In the genomic region with DNA sequence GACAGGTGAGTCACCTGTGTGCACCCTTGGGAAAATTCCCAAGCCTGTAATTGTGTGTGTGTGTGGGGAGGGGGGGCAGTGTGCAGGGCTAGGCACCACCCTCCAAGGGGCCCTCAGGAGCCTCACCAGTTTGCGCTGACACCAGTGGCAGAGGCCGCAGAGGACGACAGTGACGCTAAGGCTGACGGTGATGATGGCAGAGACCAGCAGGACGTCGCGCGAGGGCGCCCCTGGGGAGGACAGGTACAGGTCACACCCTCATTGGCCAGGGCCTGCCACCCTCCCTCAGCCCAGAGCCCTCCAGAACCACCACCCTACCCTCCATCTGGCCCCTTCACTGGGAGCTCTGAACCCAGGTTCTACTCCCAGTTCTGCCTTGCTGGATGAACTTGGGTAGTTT, we compare ENCODE assay signal across 17 cellular contexts. TPM values are rescaled to one million over a fixed set of nuclear protein-coding genes. Genes with fewer than 3 reads are reported as not detected.
"Had no signal": no experiment of that assay in that cellular context is flagged by ENCODE, and none has a peak within 500 bp of the region (broad histone marks: within the 10 kb centered on the region; RNA-seq: fewer than 3 reads in every experiment).

No MANE protein-coding gene starts in this region.

- H3K9me3 Mint-ChIP-seq: activated naive CD4-positive, alpha-beta T cell treated with anti-CD3 and anti-CD28 coated beads for 36 hours; naive thymus-derived CD8-positive, alpha-beta T cell; T-helper 2 cell treated with Interferon-gamma antibody and Interleukin-4, amounts not matched to agents 5 μg/mL and 100 μg/mL, for 36 hours had no signal

- H3K27ac ChIP-seq: coronary artery, gastroesophageal sphincter, ovary, upper lobe of left lung had no signal

- H3K4me3 ChIP-seq: ovary, upper lobe of left lung had no signal

- DNase-seq: activated naive CD4-positive, alpha-beta T cell treated with anti-CD3 and anti-CD28 coated beads for 36 hours; effector CD8-positive, alpha-beta T cell; hippocampal formation; left colon; naive thymus-derived CD8-positive, alpha-beta T cell; ovary; stimulated activated CD4-positive, alpha-beta T cell treated with anti-CD3 and anti-CD28 coated beads, Interleukin-2, amount 100 ng/mL, for 48 hours; stimulated activated naive CD4-positive, alpha-beta T cell treated with Interleukin-2 at 50 U/mL for 16 hours; SW 1271 had no signal

- H3K27ac Mint-ChIP-seq: activated CD4-positive, alpha-beta T cell treated with anti-CD3 and anti-CD28 coated beads for 36 hours; activated naive CD4-positive, alpha-beta T cell treated with anti-CD3 and anti-CD28 coated beads for 36 hours; T-helper 2 cell treated with Interferon-gamma antibody and Interleukin-4, amounts not matched to agents 5 μg/mL and 100 μg/mL, for 36 hours had no signal

- ATAC-seq: gastroesophageal sphincter, left colon had no signal

- H3K4me3 Mint-ChIP-seq: activated CD4-positive, alpha-beta T cell treated with anti-CD3 and anti-CD28 coated beads for 36 hours; activated naive CD4-positive, alpha-beta T cell treated with anti-CD3 and anti-CD28 coated beads for 36 hours; T-helper 2 cell treated with Interferon-gamma antibody and Interleukin-4, amounts not matched to agents 5 μg/mL and 100 μg/mL, for 36 hours had no signal

- H3K9me3 ChIP-seq: gastroesophageal sphincter, ovary, upper lobe of left lung had no signal

RNA-seq across cellular contexts. Expression of a gene that starts 24.9 kb away (rescaled TPM):
- total RNA-seq: activated naive CD4-positive, alpha-beta T cell treated with anti-CD3 and anti-CD28 coated beads for 36 hours; naive thymus-derived CD8-positive, alpha-beta T cell had no signal

RNA-seq across cellular contexts. Expression of a gene that starts 47.4 kb away (rescaled TPM):
- total RNA-seq: activated CD4-positive, alpha-beta T cell treated with anti-CD3 and anti-CD28 coated beads for 36 hours; activated naive CD4-positive, alpha-beta T cell treated with anti-CD3 and anti-CD28 coated beads for 36 hours; lung microvascular endothelial cell; mononuclear cell; naive thymus-derived CD8-positive, alpha-beta T cell had no signal
- polyA plus RNA-seq: fibroblast of lung; naive thymus-derived CD8-positive, alpha-beta T cell had no signal
